ENCODE assay signal across 8 cellular contexts in the genomic region with DNA sequence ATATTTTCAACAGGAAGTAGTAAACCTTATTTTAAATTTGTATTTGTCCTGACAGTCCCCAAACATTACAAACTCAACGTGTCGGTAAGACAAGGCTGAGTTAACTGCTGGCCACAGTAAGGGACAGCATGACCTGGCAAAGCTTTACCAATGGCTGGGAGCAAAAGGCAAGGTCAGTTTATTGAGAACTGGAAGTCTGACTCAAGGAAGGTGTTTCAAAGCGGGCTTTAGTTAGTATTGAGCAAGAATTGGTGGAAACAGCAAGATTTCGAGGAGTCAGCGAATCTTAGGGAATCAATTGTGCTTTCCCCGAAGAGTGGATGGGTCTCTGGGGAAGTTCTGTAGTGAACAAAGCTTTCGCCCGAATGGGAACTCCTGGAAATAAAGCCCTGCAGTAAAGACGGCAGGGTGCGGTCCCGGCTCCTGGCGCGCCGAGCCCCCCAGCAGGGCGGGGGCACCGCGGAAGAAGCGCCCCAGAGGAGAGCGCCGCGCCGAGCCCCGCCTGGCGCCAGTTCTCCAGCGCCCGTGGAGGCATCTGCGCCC. TPM values are rescaled to one million over a fixed set of nuclear protein-coding genes. Genes with fewer than 3 reads are reported as not detected.
DNase-seq lines count a peak whose midpoint lies in the region; TF ChIP-seq lines count a peak whose summit lies in the region.

No MANE protein-coding gene starts in this region.

- H3K27ac ChIP-seq in iPS-18a (ENCODE audit: low read length) (peak overlapping the region; percentile 96), skin epidermis (peak overlapping the region; percentile 92 to 100 (median 99))

- peak overlapping the region; percentile 97 for H3K27ac Mint-ChIP-seq in HFFc6

- no peaks in the 10 kb centered on the region for H3K9me3 Mint-ChIP-seq in HFFc6

- no peak for TF ChIP-seq CTCF in AG09309 (IDR thresholded peaks at IDR 0.05; ENCODE audit: control insufficient read depth, insufficient read depth, low read depth, low read length, missing control alignments)
- 0 out of 2 replicates have a peak, but pooled peaks have one; percentile 39 for TF ChIP-seq CTCF in HFFc6 (IDR thresholded peaks at IDR 0.05)

- H3K9me3 ChIP-seq in adipocyte (ENCODE audit: control insufficient read depth, low read length) (no peaks in the 10 kb centered on the region), iPS-18a (ENCODE audit: control insufficient read depth, low read depth, low read length) (no peaks in the 10 kb centered on the region)

- H3K27me3 ChIP-seq in adipocyte (replicated peaks; ENCODE audit: control insufficient read depth, insufficient read depth, low read length): no peaks in the 10 kb centered on the region
- H3K27me3 ChIP-seq in iPS-18a (ENCODE audit: control insufficient read depth, insufficient read depth, low read length): no peaks in the 10 kb centered on the region

- peaks cover 37% of the 10 kb centered on the region for H3K4me1 ChIP-seq in adipocyte (ENCODE audit: control insufficient read depth, insufficient read depth, low read length)
- H3K4me1 ChIP-seq in iPS-18a (ENCODE audit: control insufficient read depth, low read depth, low read length): peaks cover 10% of the 10 kb centered on the region

- no peak for DNase-seq in AG09309 (ENCODE audit: low read depth)
- no peak for DNase-seq in HFFc6
- DNase-seq in adipocyte (ENCODE audit: low read depth): peak; percentile 56
- no peak for DNase-seq in NCI-H526 (lab: John Stamatoyannopoulos, UW)
- DNase-seq in hypothalamus (lab: John Stamatoyannopoulos, UW): no peak
- DNase-seq in GOT3 (lab: John Stamatoyannopoulos, UW): no peak

- peaks cover 54% of the 10 kb centered on the region for H3K4me1 Mint-ChIP-seq in HFFc6 (ENCODE audit: low read depth)

- H3K4me3 Mint-ChIP-seq in HFFc6: peak overlapping the region; percentile 89

- H3K9ac ChIP-seq in adipocyte (ENCODE audit: low read length): peak overlapping the region; percentile 96
- H3K9ac ChIP-seq in iPS-18a (ENCODE audit: low read length): peak overlapping the region; percentile 90

- H3K36me3 ChIP-seq in adipocyte (ENCODE audit: control insufficient read depth, insufficient read depth, low read length, severe bottlenecking): peaks cover 18% of the 10 kb centered on the region
- H3K36me3 ChIP-seq in iPS-18a (ENCODE audit: control insufficient read depth, low read depth, low read length): peaks cover 10% of the 10 kb centered on the region

- H3K36me3 Mint-ChIP-seq in HFFc6 (ENCODE audit: low read depth): peaks cover 23% of the 10 kb centered on the region

- peaks cover 13% of the 10 kb centered on the region for H3K27me3 Mint-ChIP-seq in HFFc6 (ENCODE audit: insufficient read depth)

- H3K4me3 ChIP-seq in AG09309 (ENCODE audit: control insufficient read depth, low read depth, low read length) (peak overlapping the region; percentile 47), adipocyte (ENCODE audit: low read length) (peak overlapping the region; percentile 83), iPS-18a (ENCODE audit: low read length) (peak overlapping the region; percentile 87), skin epidermis (peak overlapping the region; percentile 82 to 95 (median 91))

RNA-seq across cellular contexts. Expression of gene GZF1, which starts 0.8 kb away (rescaled TPM):
- 10 to 100 TPM; 10.5 to 15.9 (median 13.6) TPM for total RNA-seq in HFFc6 (2021; fragmentation: NEBNext Ultra II Directional; extraction: Animal tissue kit (Norgen Biotek cat#: 25700))

RNA-seq across cellular contexts. Expression of gene NXT1, which starts 10.6 kb away (rescaled TPM):
- total RNA-seq in HFFc6 (2021; fragmentation: NEBNext Ultra II Directional; extraction: Animal tissue kit (Norgen Biotek cat#: 25700)): 10 to 100 TPM; 14.6 to 19.1 (median 15.9) TPM
